1 cellular context compared by ENCODE assay signal in genomic region chr10:79286318-79286951, GRCh38.
A peak's percentile ranks its signal among the peaks of the same experiment; 100 is the strongest.
TF ChIP-seq lines count a peak whose summit lies in the region.

No MANE protein-coding gene starts in this region.

TF ChIP-seq in K562, 482 proteins besides CTCF, POLR2A, EP300 and RAD21 (continued from another document):
- TF ChIP-seq BCLAF1 (IDR thresholded peaks at IDR 0.05; ENCODE audit: borderline replicate concordance in 1 of 2, control insufficient read depth in 1 of 2, low read depth in 2 of 2, low read length in 1 of 2), result no peak
- peak; percentile 53; the same call in 1 of the 2 replicates for TF ChIP-seq NFIC (IDR thresholded peaks at IDR 0.05)
- TF ChIP-seq CCNT2 (IDR thresholded peaks at IDR 0.05; ENCODE audit: borderline replicate concordance, extremely low read depth, insufficient read length, low read depth, low read length), result peak; percentile 19
- TF ChIP-seq ILF3 (IDR thresholded peaks at IDR 0.05; ENCODE audit: borderline replicate concordance), result no peak
- no peak for TF ChIP-seq TEAD2 (tag; IDR thresholded peaks at IDR 0.05)
- TF ChIP-seq ZNF655 (CRISPR knock-in tag; IDR thresholded peaks at IDR 0.05), result no peak
- TF ChIP-seq ZNF695 (CRISPR knock-in tag; IDR thresholded peaks at IDR 0.05), result no peak
- peak; percentile 29; the same call in 1 of the 2 replicates for TF ChIP-seq CTBP1 (IDR thresholded peaks at IDR 0.05; ENCODE audit: borderline replicate concordance)
- no peak for TF ChIP-seq MXD1 (CRISPR knock-in tag; IDR thresholded peaks at IDR 0.05; ENCODE audit: borderline replicate concordance, poor library complexity, severe bottlenecking)
- no peak for TF ChIP-seq GABPB2 (CRISPR knock-in tag; conservative IDR thresholded peaks at IDR 0.05)
- TF ChIP-seq BHLHE40 (IDR thresholded peaks at IDR 0.05; ENCODE audit: low read length), result peak; percentile 68
- no peak for TF ChIP-seq TSHZ1 (CRISPR knock-in tag; IDR thresholded peaks at IDR 0.05)
- peak; percentile 61; the same call in 1 of the 2 replicates for TF ChIP-seq NFE2 (IDR thresholded peaks at IDR 0.05; ENCODE audit: low read depth)
- no peak for TF ChIP-seq SP2 (IDR thresholded peaks at IDR 0.05; ENCODE audit: extremely low read depth, low read depth, low read length, poor library complexity, severe bottlenecking)
- TF ChIP-seq EGR1 (conservative IDR thresholded peaks at IDR 0.05), result peak; percentile 90
- TF ChIP-seq REST (CRISPR knock-in tag; IDR thresholded peaks at IDR 0.05; ENCODE audit: low read depth), result no peak
